In genomic region chr9:33452828-33453271, GRCh38 we compare ENCODE assay signal across 9 cellular contexts. TPM values are rescaled to one million over a fixed set of nuclear protein-coding genes. Genes with fewer than 3 reads are reported as not detected.
DNase-seq lines count a peak whose midpoint lies in the region; ATAC-seq, FAIRE-seq and TF ChIP-seq lines count a peak whose summit lies in the region.
"Had no signal": no experiment of that assay in that cellular context is flagged by ENCODE, and none has a peak within 500 bp of the region (broad histone marks: within the 10 kb centered on the region; RNA-seq: fewer than 3 reads in every experiment).

No MANE protein-coding gene starts in this region.

- H3K27ac ChIP-seq in astrocyte (ENCODE audit: low read depth, low read length) = peak overlapping the region; percentile 15

- H3K27ac Mint-ChIP-seq in astrocyte (ENCODE audit: unreplicated experiment) = no peak overlapping the region

- no peaks in the 10 kb centered on the region for H3K9me3 ChIP-seq in astrocyte (ENCODE audit: insufficient read depth, low read depth, low read length)

- no peaks in the 10 kb centered on the region for H3K36me3 Mint-ChIP-seq in astrocyte (ENCODE audit: low read depth, unreplicated experiment)

- H3K79me2 ChIP-seq in astrocyte (ENCODE audit: insufficient read depth, low read length) = no peaks in the 10 kb centered on the region

- H3K4me1 ChIP-seq in astrocyte (ENCODE audit: insufficient read depth, low read length) = peaks cover 12% of the 10 kb centered on the region

- H4K20me1 ChIP-seq in astrocyte (ENCODE audit: insufficient read depth, low read length) = no peaks in the 10 kb centered on the region

- H3K9ac ChIP-seq in astrocyte (ENCODE audit: low read length) = peak overlapping the region; percentile 44

- no peaks in the 10 kb centered on the region for H3K27me3 ChIP-seq in astrocyte (ENCODE audit: insufficient read depth, low read length)

- no peaks in the 10 kb centered on the region for H3K36me3 ChIP-seq in astrocyte (ENCODE audit: insufficient read depth, low read length)

- peak; percentile 93 for ATAC-seq in SK-N-SH treated with all-trans-retinoic acid at 6 μM for 48 hours
- no peak for ATAC-seq in HG02840 (IDR thresholded peaks at IDR 0.05; ENCODE audit: low FRiP score, unreplicated experiment)

- H3K9me3 Mint-ChIP-seq in astrocyte (ENCODE audit: unreplicated experiment) = no peaks in the 10 kb centered on the region

- peak overlapping the region; percentile 67 for H3K4me2 ChIP-seq in astrocyte (ENCODE audit: low read length)

- H3K4me3 ChIP-seq in astrocyte (ENCODE audit: insufficient read depth, low read depth, low read length) = no peak overlapping the region

- DNase-seq in NCI-H1436 (lab: John Stamatoyannopoulos, UW) (peak; percentile 9), NCI-H1436 treated with DMSO at 0.1 percent for 48 hours (lab: John Stamatoyannopoulos, UW) (no peak), HT1080 (ENCODE audit: low read depth) (peak; percentile 85), astrocyte (ENCODE audit: low read depth) (peak; percentile 72), iPS-NIHi11 (ENCODE audit: low spot score) (peak; percentile 81)
- peak; percentile 62 for DNase-seq in stimulated activated CD4-positive, alpha-beta T cell treated with anti-CD3 and anti-CD28 coated beads, Interleukin-4, amount 100 ng/mL, for 24 hours

- H3K4me3 Mint-ChIP-seq in astrocyte (ENCODE audit: unreplicated experiment) = no peak overlapping the region

- peaks cover 2% of the 10 kb centered on the region for H3K4me1 Mint-ChIP-seq in astrocyte (ENCODE audit: low read depth, unreplicated experiment)

- no peak for FAIRE-seq in astrocyte (lab: Jason Lieb, UNC)
- FAIRE-seq: endometrium had no signal

- H2AFZ ChIP-seq in astrocyte (ENCODE audit: low read depth, low read length) = peak overlapping the region; percentile 34

- peak; percentile 70 for TF ChIP-seq CTCF in astrocyte (IDR thresholded peaks at IDR 0.05; ENCODE audit: insufficient read depth, low read depth, low read length)

- peaks cover 5% of the 10 kb centered on the region for H3K27me3 Mint-ChIP-seq in astrocyte (ENCODE audit: low read depth, unreplicated experiment)

TF ChIP-seq in SK-N-SH treated with all-trans-retinoic acid at 6 μM for 48 hours, 23 proteins besides CTCF, POLR2A, EP300 and RAD21:
- no peak for TF ChIP-seq ZNF8 (CRISPR knock-in tag; IDR thresholded peaks at IDR 0.05)
- no peak for TF ChIP-seq RARB (CRISPR knock-in tag; IDR thresholded peaks at IDR 0.05)
- no peak for TF ChIP-seq ZC3H10 (CRISPR knock-in tag; IDR thresholded peaks at IDR 0.05)
- no peak for TF ChIP-seq CSRNP3 (CRISPR knock-in tag; IDR thresholded peaks at IDR 0.05)
- no peak for TF ChIP-seq GLIS3 (CRISPR knock-in tag; IDR thresholded peaks at IDR 0.05)
- TF ChIP-seq BACH2 (CRISPR knock-in tag; IDR thresholded peaks at IDR 0.05; ENCODE audit: borderline replicate concordance) = no peak
- no peak for TF ChIP-seq TSHZ2 (CRISPR knock-in tag; IDR thresholded peaks at IDR 0.05)
- no peak for TF ChIP-seq TCF4 (CRISPR knock-in tag; IDR thresholded peaks at IDR 0.05; ENCODE audit: borderline replicate concordance)
- TF ChIP-seq OSR1 (CRISPR knock-in tag; IDR thresholded peaks at IDR 0.05) = no peak
- TF ChIP-seq SNAI2 (CRISPR knock-in tag; IDR thresholded peaks at IDR 0.05) = no peak
- no peak for TF ChIP-seq PATZ1 (CRISPR knock-in tag; IDR thresholded peaks at IDR 0.05; ENCODE audit: borderline replicate concordance)
- no peak for TF ChIP-seq CREB5 (CRISPR knock-in tag; IDR thresholded peaks at IDR 0.05; ENCODE audit: low read depth)
- TF ChIP-seq ZFP30 (CRISPR knock-in tag; IDR thresholded peaks at IDR 0.05) = no peak
- TF ChIP-seq ESRRG (CRISPR knock-in tag; IDR thresholded peaks at IDR 0.05) = no peak
- no peak for TF ChIP-seq TOX (CRISPR knock-in tag; IDR thresholded peaks at IDR 0.05; ENCODE audit: borderline replicate concordance)
- TF ChIP-seq ISL1 (CRISPR knock-in tag; IDR thresholded peaks at IDR 0.05) = no peak
- no peak for TF ChIP-seq ZFP3 (CRISPR knock-in tag; IDR thresholded peaks at IDR 0.05)
- no peak for TF ChIP-seq CSDC2 (CRISPR knock-in tag; IDR thresholded peaks at IDR 0.05)
- no peak for TF ChIP-seq PPARA (CRISPR knock-in tag; IDR thresholded peaks at IDR 0.05; ENCODE audit: borderline replicate concordance)
- no peak for TF ChIP-seq ZNF565 (CRISPR knock-in tag; conservative IDR thresholded peaks at IDR 0.05; ENCODE audit: low read depth)
TF ChIP-seq in SK-N-SH treated with all-trans-retinoic acid at 6 μM for 48 hours: peak in this region for 0.

RNA-seq across cellular contexts. Expression of gene AQP3, which starts 5.5 kb away (rescaled TPM):
- 0.17 and 1.5 TPM in 2 replicates for total RNA-seq in HT1080 (2014; rRNA removed; shearing (Covaris generic))
- 0.25 and 0.28 TPM in 2 replicates for polyA plus RNA-seq in HT1080 (2015; cell fraction: cytosol; rRNA removed)
- 0.31 and 0.78 TPM in 2 replicates for polyA plus RNA-seq in HT1080 (2015; cell fraction: nucleus; rRNA removed)
- 3.2 and 4.6 TPM in 2 replicates for total RNA-seq in astrocyte

RNA-seq across cellular contexts. Expression of gene NOL6, which starts 20.9 kb away (rescaled TPM):
- total RNA-seq in HT1080 (2014; rRNA removed; shearing (Covaris generic)) = 107 and 110 TPM in 2 replicates
- 48.7 and 51.3 TPM in 2 replicates for polyA plus RNA-seq in HT1080 (2015; cell fraction: cytosol; rRNA removed)
- 128 and 132 TPM in 2 replicates for polyA plus RNA-seq in HT1080 (2015; cell fraction: nucleus; rRNA removed)
- 57.2 and 60.1 TPM in 2 replicates for total RNA-seq in astrocyte

RNA-seq across cellular contexts. Expression of gene AQP7, which starts 50.5 kb away (rescaled TPM):
- not detected in 2 replicates for total RNA-seq in HT1080 (2014; rRNA removed; shearing (Covaris generic))
- polyA plus RNA-seq in HT1080 (2015; cell fraction: cytosol; rRNA removed) = not detected in 2 replicates
- polyA plus RNA-seq in HT1080 (2015; cell fraction: nucleus; rRNA removed) = not detected in 2 replicates
- total RNA-seq in astrocyte = 0.65 and 1.9 TPM in 2 replicates
